ENCODE assay signal across 16 cellular contexts in genomic region chr2:101616411-101616810, GRCh38.
DNase-seq lines count a peak whose midpoint lies in the region; ATAC-seq, FAIRE-seq and TF ChIP-seq lines count a peak whose summit lies in the region.
"Had no signal": no experiment of that assay in that cellular context is flagged by ENCODE, and none has a peak within 500 bp of the region (broad histone marks: within the 10 kb centered on the region; RNA-seq: fewer than 3 reads in every experiment).

No MANE protein-coding gene starts in this region.

- BruUV-seq in mammary epithelial cell (replicated peaks; lab: Mats Ljungman, UMichigan) (no TSS peak), MCF 10A (replicated peaks; lab: Mats Ljungman, UMichigan) (no TSS peak)

- dilution Hi-C loops in mammary epithelial cell (cut with HindIII; ENCODE audit: low sequenced_read_pairs), result no loop called here

- H3K36me3 ChIP-seq in mammary epithelial cell (ENCODE audit: insufficient read depth, low read length), result no peaks in the 10 kb centered on the region
- no peaks in the 10 kb centered on the region for H3K36me3 ChIP-seq in bronchial epithelial cell (ENCODE audit: control insufficient read depth, insufficient read depth, low read length)
- H3K36me3 ChIP-seq in GM23338 (ENCODE audit: insufficient read depth), result no peaks in the 10 kb centered on the region; the same call in 1 of the 2 replicates
- H3K36me3 ChIP-seq: HAP-1, WERI-Rb-1 had no signal

- H2AFZ ChIP-seq in mammary epithelial cell (ENCODE audit: low read depth, low read length) (peak overlapping the region; percentile 78), GM23338 (no peak overlapping the region)

- no peak overlapping the region for H3K9ac ChIP-seq in mammary epithelial cell (ENCODE audit: insufficient read depth, low read length)

- H3K9me2 ChIP-seq in GM23338 (ENCODE audit: insufficient read depth), result no peaks in the 10 kb centered on the region

- H3K4me3 Mint-ChIP-seq in MCF 10A (ENCODE audit: unreplicated experiment) (no peak overlapping the region), GM23338 (no peak overlapping the region)
- H3K4me3 Mint-ChIP-seq: IgD-negative memory B cell had no signal

- H3K4me1 Mint-ChIP-seq in MCF 10A (ENCODE audit: insufficient read depth, unreplicated experiment) (peaks cover 6% of the 10 kb centered on the region), GM23338 (peaks cover 21% of the 10 kb centered on the region)

- H3K4me3 ChIP-seq in mammary epithelial cell (replicated peaks in 1 of 3; ENCODE audit: insufficient read depth in 1 of 3, low read depth in 2 of 3, low read length in 3 of 3), result no peak overlapping the region
- no peak overlapping the region for H3K4me3 ChIP-seq in bronchial epithelial cell (ENCODE audit: low read depth, low read length)
- no peak overlapping the region for H3K4me3 ChIP-seq in GM23338
- H3K4me3 ChIP-seq: HAP-1 had no signal

- no peaks in the 10 kb centered on the region for H3K9me3 ChIP-seq in mammary epithelial cell (replicated peaks; ENCODE audit: insufficient read depth, low read length)
- H3K9me3 ChIP-seq: HAP-1 had no signal

- POLR2A ChIA-PET in MCF 10A (lab: Yijun Ruan, JAX), result no interaction called here

- H3K27me3 Mint-ChIP-seq in MCF 10A (ENCODE audit: insufficient read depth, unreplicated experiment), result no peaks in the 10 kb centered on the region
- peaks cover 6% of the 10 kb centered on the region for H3K27me3 Mint-ChIP-seq in GM23338 (ENCODE audit: insufficient read depth, low read depth, poor library complexity)
- H3K27me3 Mint-ChIP-seq: IgD-negative memory B cell had no signal

- TF ChIP-seq CTCF in mammary epithelial cell (conservative IDR thresholded peaks at IDR 0.05 in 1 of 2, IDR thresholded peaks at IDR 0.05 in 1 of 2; ENCODE audit: extremely low read depth in 1 of 2, insufficient read depth in 1 of 2, low read depth in 1 of 2, low read length in 2 of 2), result no peak
- no peak for TF ChIP-seq CTCF in MCF 10A (IDR thresholded peaks at IDR 0.05; ENCODE audit: unreplicated experiment)
- no peak for TF ChIP-seq CTCF in bronchial epithelial cell (IDR thresholded peaks at IDR 0.05; ENCODE audit: insufficient read depth, low read length, severe bottlenecking)
- TF ChIP-seq CTCF in GM23338 (conservative IDR thresholded peaks at IDR 0.05; ENCODE audit: low read depth in 2 of 2), result no peak

- FAIRE-seq in bronchial epithelial cell (lab: Jason Lieb, UNC), result peak; percentile 36
- FAIRE-seq: endometrium, urothelium cell line had no signal

- H3K36me3 Mint-ChIP-seq in MCF 10A (ENCODE audit: insufficient read depth, unreplicated experiment), result no peaks in the 10 kb centered on the region
- peaks cover 3% of the 10 kb centered on the region; the same call in 1 of the 3 replicates for H3K36me3 Mint-ChIP-seq in GM23338 (ENCODE audit: low read depth)
- H3K36me3 Mint-ChIP-seq: IgD-negative memory B cell had no signal

- WGBS in mammary epithelial cell (ENCODE audit: low coverage, missing lambda C conversion rate), result 19% methylated on average over 10 of the region's 13 CpGs

- no peaks in the 10 kb centered on the region for H3F3A ChIP-seq in GM23338 (replicated peaks; ENCODE audit: low read depth)

- DNase-seq in mammary epithelial cell (peak; percentile 26), MCF 10A (ENCODE audit: unreplicated experiment) (no peak), bronchial epithelial cell (ENCODE audit: low read depth) (no peak), GM19238 (ENCODE audit: insufficient read length, low spot score) (no peak), GM23338 (ENCODE audit: low spot score) (no peak)
- DNase-seq: DMS79 treated with DMSO at 0.1 percent for 48 hours; NCI-H1930; stimulated activated CD4-positive, alpha-beta T cell treated with anti-CD3 and anti-CD28 coated beads, Interleukin-12 subunit alpha, Interleukin-12 subunit beta, amount 100 ng/mL, for 4 hours; WERI-Rb-1 had no signal

- H3K27ac Mint-ChIP-seq in MCF 10A (ENCODE audit: low read depth, unreplicated experiment) (no peak overlapping the region), GM23338 (no peak overlapping the region)
- H3K27ac Mint-ChIP-seq: IgD-negative memory B cell had no signal

- CTCF ChIA-PET in mammary epithelial cell (lab: Charles Lee; ENCODE audit: low non-redundant PET), result no interaction called here
- CTCF ChIA-PET in MCF 10A (lab: Yijun Ruan, JAX), result interaction anchor here (0.5 kb wide), 1 partner anchor 13 kb away, joined by 3 read pairs; no protein-coding TSS in a partner anchor

- no peaks in the 10 kb centered on the region for H4K20me1 ChIP-seq in mammary epithelial cell (ENCODE audit: insufficient read depth, low read length)
- H4K20me1 ChIP-seq in GM23338 (replicated peaks; ENCODE audit: insufficient read depth), result no peaks in the 10 kb centered on the region

- H3K4me2 ChIP-seq in mammary epithelial cell (ENCODE audit: insufficient read depth, low read depth, low read length), result peak overlapping the region; percentile 58
- H3K4me2 ChIP-seq in GM23338, result no peak overlapping the region

- in situ Hi-C loops in mammary epithelial cell (cut with MboI; ENCODE audit: low sequenced_read_pairs in 2 of 2), result no loop called here

- no peaks in the 10 kb centered on the region for H3K9me3 Mint-ChIP-seq in MCF 10A (ENCODE audit: unreplicated experiment)
- peaks cover under 1% of the 10 kb centered on the region; the same call in 1 of the 3 replicates for H3K9me3 Mint-ChIP-seq in GM23338
- H3K9me3 Mint-ChIP-seq: IgD-negative memory B cell had no signal

- H3K27me3 ChIP-seq in mammary epithelial cell (ENCODE audit: insufficient read depth, low read length) (no peaks in the 10 kb centered on the region), bronchial epithelial cell (ENCODE audit: control insufficient read depth, insufficient read depth, low read length) (peaks cover 2% of the 10 kb centered on the region), layer of hippocampus (ENCODE audit: control insufficient read depth, insufficient read depth, low read length) (no peaks in the 10 kb centered on the region), GM23338 (ENCODE audit: insufficient read depth) (no peaks in the 10 kb centered on the region)

- no peak overlapping the region for H3K27ac ChIP-seq in mammary epithelial cell (ENCODE audit: insufficient read depth, low read depth, low read length)
- peak overlapping the region; percentile 27 for H3K27ac ChIP-seq in layer of hippocampus (ENCODE audit: low read depth, low read length)
- H3K27ac ChIP-seq in GM23338 (ENCODE audit: low read depth), result no peak overlapping the region
- H3K27ac ChIP-seq: WERI-Rb-1 had no signal

- ATAC-seq in GM19324 (IDR thresholded peaks at IDR 0.05; ENCODE audit: low FRiP score, unreplicated experiment) (no peak), GM23338 (no peak), HG02642 (IDR thresholded peaks at IDR 0.05; ENCODE audit: poor library complexity, unreplicated experiment) (no peak)

- intact Hi-C loops in mammary epithelial cell (cut with micrococcal nuclease), result no loop called here
- intact Hi-C loops in MCF 10A (cut with micrococcal nuclease), result no loop called here

- H3K79me2 ChIP-seq in mammary epithelial cell (ENCODE audit: insufficient read depth, low read length) (no peaks in the 10 kb centered on the region), GM23338 (replicated peaks; ENCODE audit: insufficient read depth) (no peaks in the 10 kb centered on the region)

- H3K4me1 ChIP-seq in mammary epithelial cell (ENCODE audit: insufficient read depth, low read length), result no peaks in the 10 kb centered on the region
- H3K4me1 ChIP-seq in GM23338 (ENCODE audit: insufficient read depth), result no peaks in the 10 kb centered on the region; the same call in 1 of the 2 replicates
- H3K4me1 ChIP-seq: HAP-1 had no signal

TF ChIP-seq in GM23338, 12 proteins besides CTCF, POLR2A, EP300 and RAD21 (continues in another document):
- TF ChIP-seq ZNF114 (CRISPR knock-in tag; IDR thresholded peaks at IDR 0.05), result no peak
